ENCODE assay signal across 8 cellular contexts in genomic region chr16:19066988-19067348, GRCh38. TPM values are rescaled to one million over a fixed set of nuclear protein-coding genes. Genes with fewer than 3 reads are reported as not detected.
DNase-seq lines count a peak whose midpoint lies in the region; ATAC-seq, FAIRE-seq and TF ChIP-seq lines count a peak whose summit lies in the region.

No MANE protein-coding gene starts in this region.

- H3K4me1 ChIP-seq in astrocyte (ENCODE audit: insufficient read depth, low read length) (no peaks in the 10 kb centered on the region), thyroid gland (peaks cover 9 to 14% of the 10 kb centered on the region in 2 donors)

- H3K4me2 ChIP-seq in astrocyte (ENCODE audit: low read length), result peak overlapping the region; percentile 91

- peaks cover 15% of the 10 kb centered on the region for H3K4me1 Mint-ChIP-seq in activated T-cell treated with anti-CD3 and anti-CD28 coated beads, Interleukin-2, amount 50 U/mL, for 24 hours (ENCODE audit: low read depth)
- H3K4me1 Mint-ChIP-seq in astrocyte (ENCODE audit: low read depth, unreplicated experiment) (peaks cover 3% of the 10 kb centered on the region), memory B cell (peaks cover 4% of the 10 kb centered on the region)

- peak overlapping the region; percentile 99 for H3K27ac ChIP-seq in astrocyte (ENCODE audit: low read depth, low read length)
- H3K27ac ChIP-seq in thyroid gland, result peak overlapping the region; percentile 98 to 100 (median 100)

- peak overlapping the region; percentile 50 for H2AFZ ChIP-seq in astrocyte (ENCODE audit: low read depth, low read length)

- no peaks in the 10 kb centered on the region for H3K27me3 ChIP-seq in astrocyte (ENCODE audit: insufficient read depth, low read length)
- no peaks in the 10 kb centered on the region for H3K27me3 ChIP-seq in thyroid gland

- TF ChIP-seq POLR2A in thyroid gland (IDR thresholded peaks at IDR 0.05), result no peak

- H3K36me3 Mint-ChIP-seq in activated T-cell treated with anti-CD3 and anti-CD28 coated beads, Interleukin-2, amount 50 U/mL, for 24 hours (ENCODE audit: low read depth), result peaks cover 8% of the 10 kb centered on the region
- H3K36me3 Mint-ChIP-seq in astrocyte (ENCODE audit: low read depth, unreplicated experiment) (peaks cover 3% of the 10 kb centered on the region), memory B cell (peaks cover 1% of the 10 kb centered on the region)

- intact Hi-C loops in thyroid gland (cut with DNase I), result no loop called here

- H3K79me2 ChIP-seq in astrocyte (ENCODE audit: insufficient read depth, low read length), result peaks cover 7% of the 10 kb centered on the region

- no peak for DNase-seq in activated T-cell treated with anti-CD3 and anti-CD28 coated beads, Interleukin-2, amount 50 U/mL, for 24 hours
- DNase-seq in activated T-cell treated with anti-CD3 and anti-CD28 coated beads, Interleukin-2, amount 50 U/mL, for 1 hour, result no peak
- DNase-seq in astrocyte (ENCODE audit: low read depth), result no peak
- DNase-seq in memory B cell (ENCODE audit: low spot score in 2 of 2), result peak in 1 of 2 donors; percentile 14
- peak in 1 of 2 donors; percentile 15 for DNase-seq in thyroid gland
- no peak for DNase-seq in SIG-M5 treated with dmso at 0.1 percent for 504 hours (lab: John Stamatoyannopoulos, UW; ENCODE audit: unreplicated experiment)
- no peak for DNase-seq in stimulated activated CD4-positive, alpha-beta T cell treated with anti-CD3 and anti-CD28 coated beads, Interleukin-4, amount 100 ng/mL, for 4 hours
- DNase-seq in stimulated activated CD8-positive, alpha-beta memory T cell treated with anti-CD3 and anti-CD28 coated beads, Interleukin-4, amount 100 ng/mL, for 48 hours, result no peak

- H3K9ac ChIP-seq in astrocyte (ENCODE audit: low read length), result peak overlapping the region; percentile 96

- ATAC-seq in memory B cell (ENCODE audit: low read depth), result no peak

- H3K9me3 Mint-ChIP-seq in activated T-cell treated with anti-CD3 and anti-CD28 coated beads, Interleukin-2, amount 50 U/mL, for 24 hours, result no peaks in the 10 kb centered on the region
- H3K9me3 Mint-ChIP-seq in astrocyte (ENCODE audit: unreplicated experiment) (no peaks in the 10 kb centered on the region), memory B cell (no peaks in the 10 kb centered on the region)

- H4K20me1 ChIP-seq in astrocyte (ENCODE audit: insufficient read depth, low read length), result no peaks in the 10 kb centered on the region

- TF ChIP-seq CTCF in astrocyte (IDR thresholded peaks at IDR 0.05; ENCODE audit: insufficient read depth, low read depth, low read length) (no peak), thyroid gland (IDR thresholded peaks at IDR 0.05) (no peak)

- H3K36me3 ChIP-seq in astrocyte (ENCODE audit: insufficient read depth, low read length) (no peaks in the 10 kb centered on the region), thyroid gland (no peaks in the 10 kb centered on the region)

- H3K27me3 Mint-ChIP-seq in activated T-cell treated with anti-CD3 and anti-CD28 coated beads, Interleukin-2, amount 50 U/mL, for 24 hours, result no peaks in the 10 kb centered on the region
- H3K27me3 Mint-ChIP-seq in astrocyte (ENCODE audit: low read depth, unreplicated experiment) (no peaks in the 10 kb centered on the region), memory B cell (no peaks in the 10 kb centered on the region)

- H3K4me3 ChIP-seq in astrocyte (ENCODE audit: insufficient read depth, low read depth, low read length) (peak overlapping the region; percentile 85), thyroid gland (replicated peaks in 1 of 3) (peak overlapping the region in 1 of 3 donors; percentile 100)

- 59 to 60% methylated on average over 9 of the region's 9 CpGs for WGBS in thyroid gland, 2 donors

- no peaks in the 10 kb centered on the region for H3K9me3 ChIP-seq in astrocyte (ENCODE audit: insufficient read depth, low read depth, low read length)
- no peaks in the 10 kb centered on the region for H3K9me3 ChIP-seq in thyroid gland

- FAIRE-seq in astrocyte (lab: Jason Lieb, UNC), result no peak

- peak overlapping the region; percentile 99 for H3K27ac Mint-ChIP-seq in activated T-cell treated with anti-CD3 and anti-CD28 coated beads, Interleukin-2, amount 50 U/mL, for 24 hours
- H3K27ac Mint-ChIP-seq in astrocyte (ENCODE audit: unreplicated experiment), result peak overlapping the region; percentile 93
- peak overlapping the region; percentile 96 for H3K27ac Mint-ChIP-seq in memory B cell

- peak overlapping the region; percentile 90 for H3K4me3 Mint-ChIP-seq in activated T-cell treated with anti-CD3 and anti-CD28 coated beads, Interleukin-2, amount 50 U/mL, for 24 hours
- H3K4me3 Mint-ChIP-seq in astrocyte (ENCODE audit: unreplicated experiment) (peak overlapping the region; percentile 94), memory B cell (peak overlapping the region; percentile 93)

RNA-seq across cellular contexts. Expression of gene COQ7, which starts 0.4 kb away (rescaled TPM):
- 11.3 and 14.0 TPM in 2 replicates for total RNA-seq in astrocyte
- 10 to 100 TPM; 26.4 to 41.9 (median 38.4) TPM for total RNA-seq in thyroid gland

RNA-seq across cellular contexts. Expression of gene ITPRIPL2, which starts 46.8 kb away (rescaled TPM):
- total RNA-seq in astrocyte (47.8 and 49.4 TPM in 2 replicates), thyroid gland (10 to 100 TPM; 34.2 to 47.0 (median 39.7) TPM)
